In genomic region chr7:45401155-45401554, GRCh38 we compare ENCODE assay signal across 21 cellular contexts.
"Had no signal": no experiment of that assay in that cellular context is flagged by ENCODE, and none has a peak within 500 bp of the region (broad histone marks: within the 10 kb centered on the region; RNA-seq: fewer than 3 reads in every experiment).

No MANE protein-coding gene starts in this region.

- H3K27ac ChIP-seq: brain microvascular endothelial cell, cardiac muscle cell had no signal

- DNase-seq: activated B cell treated with CpG ODN at 0.5 μM for 24 hours; activated CD4-positive, alpha-beta memory T cell treated with anti-CD3 and anti-CD28 coated beads, Interleukin-2, amount 10 ng/mL, durations not matched to agents 7 days and 5 days; activated CD4-positive, alpha-beta T cell treated with anti-CD3 and anti-CD28 coated beads for 1 hour; activated CD4-positive, alpha-beta T cell treated with anti-CD3 and anti-CD28 coated beads, Interleukin-2, amount 50 U/mL, for 1 hour; activated gamma-delta T cell; activated naive CD4-positive, alpha-beta T cell treated with anti-CD3 and anti-CD28 coated beads for 36 hours; activated T-cell treated with anti-CD3 and anti-CD28 coated beads for 4 hours; activated T-cell treated with anti-CD3 and anti-CD28 coated beads, Interleukin-2, amount 50 U/mL, for 48 hours; amygdala; brain microvascular endothelial cell; cerebellar nuclear complex; MV-4-11; NCI-H1105; NCI-H1436; NCI-H1694 treated with DMSO at 0.1 percent for 48 hours; NCI-H2029 treated with DMSO at 0.1 percent for 48 hours; NCI-H510A treated with DMSO at 0.1 percent for 48 hours; SHP77 treated with DMSO at 0.1 percent for 48 hours; T-helper 17 cell; T-helper 9 cell had no signal

- H3K27me3 ChIP-seq: brain microvascular endothelial cell, cardiac muscle cell had no signal

- H3K36me3 ChIP-seq: brain microvascular endothelial cell, cardiac muscle cell had no signal

- H3K4me3 ChIP-seq: cardiac muscle cell had no signal
